ENCODE assay signal across 20 cellular contexts in the genomic region with DNA sequence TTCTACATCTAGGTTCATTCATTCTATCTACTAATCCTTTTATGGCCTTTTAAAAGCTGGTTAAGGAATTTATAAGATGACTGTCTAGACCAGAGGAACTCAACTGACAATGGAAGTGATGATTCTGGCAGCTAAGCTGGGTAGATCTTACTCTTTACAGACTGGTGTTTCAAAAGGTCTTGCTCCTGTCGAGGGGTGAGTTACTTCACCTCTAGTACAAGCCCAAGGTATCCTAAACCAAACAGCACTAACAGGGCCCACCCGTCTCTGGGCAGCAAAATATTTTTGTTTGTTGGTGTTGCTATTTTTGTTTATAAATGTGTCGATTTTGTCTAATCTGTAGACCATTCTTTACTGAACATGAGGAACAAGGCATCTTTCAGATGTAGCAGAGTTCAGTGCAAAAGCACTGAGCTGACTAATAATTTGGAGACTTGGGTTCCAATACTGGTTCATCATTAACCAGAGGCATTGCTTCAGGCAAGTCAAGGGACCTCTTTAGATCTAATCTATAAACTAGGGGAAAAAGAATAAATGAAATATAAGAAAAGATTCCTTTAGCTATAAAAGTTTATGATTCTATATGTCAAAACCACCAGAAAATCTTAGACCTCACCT.
"Had no signal": no experiment of that assay in that cellular context is flagged by ENCODE, and none has a peak within 500 bp of the region (broad histone marks: within the 10 kb centered on the region; RNA-seq: fewer than 3 reads in every experiment).

No MANE protein-coding gene starts in this region.

- H3K27me3 Mint-ChIP-seq: activated CD4-positive, alpha-beta T cell treated with anti-CD3 and anti-CD28 coated beads, Interleukin-2, amount 10 ng/mL, durations not matched to agents 7 days and 5 days; central memory CD8-positive, alpha-beta T cell; memory B cell; natural killer cell treated with Interleukin-12 subunit alpha and Interleukin-12 subunit beta and Interleukin-15 and Interleukin-18, amount 100 ng/mL, for 72 hours; progenitor cell of endocrine pancreas had no signal

- H3K4me3 ChIP-seq: adrenal gland, body of pancreas, gastrocnemius medialis, heart right ventricle, left ventricle myocardium inferior, transverse colon had no signal

- DNase-seq: activated CD4-positive, alpha-beta T cell treated with anti-CD3 and anti-CD28 coated beads, Interleukin-2, amount 10 ng/mL, durations not matched to agents 7 days and 5 days; activated CD4-positive, CD25-positive, alpha-beta regulatory T cell; activated CD8-positive, alpha-beta memory T cell treated with anti-CD3 and anti-CD28 coated beads for 24 hours; activated naive CD4-positive, alpha-beta T cell treated with anti-CD3 and anti-CD28 coated beads, Interleukin-2, amount 50 U/mL, for 16 hours; adrenal gland; body of pancreas; effector memory CD4-positive, alpha-beta T cell; gastrocnemius medialis; heart right ventricle; left ventricle myocardium inferior; occipital lobe; right cardiac atrium; small intestine; transverse colon had no signal

- H3K36me3 ChIP-seq: adrenal gland, gastrocnemius medialis, heart right ventricle, left ventricle myocardium inferior, transverse colon had no signal

- H3K27ac Mint-ChIP-seq: activated CD4-positive, alpha-beta T cell treated with anti-CD3 and anti-CD28 coated beads, Interleukin-2, amount 10 ng/mL, durations not matched to agents 7 days and 5 days; activated T-helper 2 cell treated with anti-CD3 and anti-CD28 coated beads, Interferon-gamma antibody, Interleukin-2, Interleukin-4, amounts not matched to agents 10 μg/mL and 5 μg/mL and 100 μg/mL, durations not matched to agents 14 hours and 24 hours and 36 hours; memory B cell; natural killer cell treated with Interleukin-12 subunit alpha and Interleukin-12 subunit beta and Interleukin-15 and Interleukin-18, amount 100 ng/mL, for 72 hours; progenitor cell of endocrine pancreas; stimulated activated effector memory CD8-positive, alpha-beta T cell treated with anti-CD3 and anti-CD28 coated beads, Interleukin-12 subunit alpha, Interleukin-12 subunit beta, amount 100 ng/mL, for 72 hours had no signal

- ATAC-seq: body of pancreas; gastrocnemius medialis; heart right ventricle; natural killer cell treated with Interleukin-12 subunit alpha and Interleukin-12 subunit beta and Interleukin-15 and Interleukin-18, amount 100 ng/mL, for 72 hours; right cardiac atrium; stimulated activated effector memory CD8-positive, alpha-beta T cell treated with anti-CD3 and anti-CD28 coated beads, Interleukin-12 subunit alpha, Interleukin-12 subunit beta, amount 100 ng/mL, for 72 hours had no signal

- H3K4me1 Mint-ChIP-seq: activated CD4-positive, alpha-beta T cell treated with anti-CD3 and anti-CD28 coated beads, Interleukin-2, amount 10 ng/mL, durations not matched to agents 7 days and 5 days; central memory CD8-positive, alpha-beta T cell; memory B cell; stimulated activated effector memory CD8-positive, alpha-beta T cell treated with anti-CD3 and anti-CD28 coated beads, Interleukin-12 subunit alpha, Interleukin-12 subunit beta, amount 100 ng/mL, for 72 hours had no signal

- H3K27me3 ChIP-seq: adrenal gland, body of pancreas, gastrocnemius medialis, heart right ventricle, transverse colon had no signal

- H3K4me3 Mint-ChIP-seq: activated CD4-positive, alpha-beta T cell treated with anti-CD3 and anti-CD28 coated beads, Interleukin-2, amount 10 ng/mL, durations not matched to agents 7 days and 5 days; central memory CD8-positive, alpha-beta T cell; memory B cell; natural killer cell treated with Interleukin-12 subunit alpha and Interleukin-12 subunit beta and Interleukin-15 and Interleukin-18, amount 100 ng/mL, for 72 hours; stimulated activated effector memory CD8-positive, alpha-beta T cell treated with anti-CD3 and anti-CD28 coated beads, Interleukin-12 subunit alpha, Interleukin-12 subunit beta, amount 100 ng/mL, for 72 hours had no signal

- H3K36me3 Mint-ChIP-seq: stimulated activated effector memory CD8-positive, alpha-beta T cell treated with anti-CD3 and anti-CD28 coated beads, Interleukin-12 subunit alpha, Interleukin-12 subunit beta, amount 100 ng/mL, for 72 hours had no signal
